Comparison of ENCODE assay signal across 7 cellular contexts in genomic region chr10:75187961-75188426, GRCh38. TPM values are rescaled to one million over a fixed set of nuclear protein-coding genes. Genes with fewer than 3 reads are reported as not detected.
DNase-seq lines count a peak whose midpoint lies in the region; ATAC-seq, FAIRE-seq and TF ChIP-seq lines count a peak whose summit lies in the region.

No MANE protein-coding gene starts in this region.

- no peaks in the 10 kb centered on the region for H3K36me3 ChIP-seq in SU-DHL-6 (ENCODE audit: low read length)
- no peaks in the 10 kb centered on the region for H3K36me3 ChIP-seq in left ventricle myocardium inferior
- no peaks in the 10 kb centered on the region for H3K36me3 ChIP-seq in small intestine (ENCODE audit: control insufficient read depth in 2 of 2, insufficient read depth in 2 of 2, low read length in 2 of 2)

- no peaks in the 10 kb centered on the region for H3K9me3 ChIP-seq in SU-DHL-6 (ENCODE audit: insufficient read depth, low read length)
- H3K9me3 ChIP-seq in left ventricle myocardium inferior (replicated peaks), result no peaks in the 10 kb centered on the region
- no peaks in the 10 kb centered on the region for H3K9me3 ChIP-seq in small intestine (ENCODE audit: control insufficient read depth, low read depth)

- no peaks in the 10 kb centered on the region for H4K20me1 ChIP-seq in SU-DHL-6 (ENCODE audit: low read depth, low read length)

- no peak for FAIRE-seq in small intestine (lab: Jason Lieb, UNC)

- 58 to 73% (median 63%) methylated on average over 3 of the region's 3 CpGs for WGBS in small intestine, 3 donors

- H3K4me3 ChIP-seq in GM12865 (ENCODE audit: low read depth, low read length) (no peak overlapping the region), SU-DHL-6 (ENCODE audit: insufficient read depth, low read length, poor library complexity, severe bottlenecking) (no peak overlapping the region), left ventricle myocardium inferior (no peak overlapping the region), small intestine (ENCODE audit: low read depth in 1 of 2, low read length in 2 of 2) (no peak overlapping the region)

- no peak overlapping the region for H3K4me2 ChIP-seq in SU-DHL-6 (ENCODE audit: low read depth, low read length, poor library complexity, severe bottlenecking)

- H3K27ac ChIP-seq in SU-DHL-6 (ENCODE audit: low read depth, low read length) (no peak overlapping the region), left ventricle myocardium inferior (replicated peaks) (no peak overlapping the region), small intestine (ENCODE audit: low read depth in 1 of 2, low read length in 1 of 2) (peak overlapping the region in 1 of 2 donors; percentile 32)

- H2AFZ ChIP-seq in SU-DHL-6 (ENCODE audit: low read depth, low read length, severe bottlenecking), result peak overlapping the region; percentile 99

- peak; percentile 79 for DNase-seq in GM12865 (ENCODE audit: low read depth)
- DNase-seq in HT-29 (ENCODE audit: low spot score), result peak; percentile 76
- peak; percentile 13 for DNase-seq in activated naive CD8-positive, alpha-beta T cell treated with anti-CD3 and anti-CD28 coated beads, Interleukin-2, amount 50 U/mL, for 16 hours (ENCODE audit: low read depth, low spot score)
- DNase-seq in left ventricle myocardium inferior, result no peak
- DNase-seq in small intestine, result peak; percentile 77

- H3K4me1 ChIP-seq in left ventricle myocardium inferior (peaks cover 33% of the 10 kb centered on the region), small intestine (ENCODE audit: control insufficient read depth in 2 of 2, insufficient read depth in 1 of 2, low read depth in 1 of 2, low read length in 1 of 2) (peaks cover 0 to 2% of the 10 kb centered on the region in 2 donors)

- H3K27me3 ChIP-seq in SU-DHL-6 (ENCODE audit: low read length), result no peaks in the 10 kb centered on the region
- H3K27me3 ChIP-seq in left ventricle myocardium inferior (ENCODE audit: low read depth), result no peaks in the 10 kb centered on the region
- H3K27me3 ChIP-seq in small intestine (ENCODE audit: control insufficient read depth in 2 of 2, insufficient read depth in 2 of 2, low read length in 2 of 2), result no peaks in the 10 kb centered on the region

- no peak for ATAC-seq in GM18858 (IDR thresholded peaks at IDR 0.05; ENCODE audit: unreplicated experiment)

- H3K9me2 ChIP-seq in SU-DHL-6 (replicated peaks; ENCODE audit: insufficient read depth, low read length), result no peaks in the 10 kb centered on the region

- peak overlapping the region; percentile 15; the same call in 1 of the 2 replicates for H3K9ac ChIP-seq in SU-DHL-6 (ENCODE audit: low read length)

- peaks cover 7% of the 10 kb centered on the region; the same call in 1 of the 2 replicates for H3F3A ChIP-seq in SU-DHL-6 (ENCODE audit: insufficient read depth)

- intact Hi-C loops in left ventricle myocardium inferior (cut with micrococcal nuclease), result no loop called here

- TF ChIP-seq CTCF in GM12865 (IDR thresholded peaks at IDR 0.05; ENCODE audit: insufficient read depth, low read depth, low read length, missing control alignments) (peak; percentile 68), SU-DHL-6 (IDR thresholded peaks at IDR 0.05; ENCODE audit: insufficient read depth, low read length, poor library complexity, severe bottlenecking) (peak; percentile 68), left ventricle myocardium inferior (IDR thresholded peaks at IDR 0.05; ENCODE audit: borderline replicate concordance) (peak; percentile 79)

- no peaks in the 10 kb centered on the region for H3K79me2 ChIP-seq in SU-DHL-6 (ENCODE audit: insufficient read depth, low read length)

RNA-seq across cellular contexts. Expression of gene VDAC2, which starts 22.6 kb away (rescaled TPM):
- 66.0 and 83.2 TPM in 2 replicates for total RNA-seq in HT-29 (2014; rRNA removed; shearing (Covaris generic))
- total RNA-seq in left ventricle myocardium inferior, result 442 TPM
- 100 to 1,000 TPM; 181 to 313 (median 290) TPM for polyA plus RNA-seq in small intestine

RNA-seq across cellular contexts. Expression of gene COMTD1, which starts 47.8 kb away (rescaled TPM):
- total RNA-seq in HT-29 (2014; rRNA removed; shearing (Covaris generic)), result 114 and 124 TPM in 2 replicates
- total RNA-seq in left ventricle myocardium inferior, result 29.0 TPM
- polyA plus RNA-seq in small intestine, result 100 to 1,000 TPM; 132 to 510 (median 325) TPM
